ENCODE assay signal across 25 cellular contexts in genomic region chr21:14114251-14114650, GRCh38.
DNase-seq lines count a peak whose midpoint lies in the region; ATAC-seq, FAIRE-seq and TF ChIP-seq lines count a peak whose summit lies in the region.
"Had no signal": no experiment of that assay in that cellular context is flagged by ENCODE, and none has a peak within 500 bp of the region (broad histone marks: within the 10 kb centered on the region; RNA-seq: fewer than 3 reads in every experiment).

No MANE protein-coding gene starts in this region.

- WGBS in aorta, 2 donors = 90 to 100% methylated on average over 3 of the region's 3 CpGs

- no peak overlapping the region for H3K4me3 ChIP-seq in bronchial epithelial cell (ENCODE audit: low read depth, low read length)
- no peak overlapping the region for H3K4me3 ChIP-seq in left lung
- H3K4me3 ChIP-seq in aorta (ENCODE audit: low read length in 2 of 2) = no peak overlapping the region
- H3K4me3 ChIP-seq: HAP-1, SK-N-MC, skin epidermis had no signal

- H3K4me3 Mint-ChIP-seq in Calu3 (ENCODE audit: low read depth, unreplicated experiment) = no peak overlapping the region
- H3K4me3 Mint-ChIP-seq: naive B cell had no signal

- peak; percentile 5 for DNase-seq in DMS79 (lab: John Stamatoyannopoulos, UW)
- peak; percentile 23 for DNase-seq in NCI-H1105 treated with DMSO at 0.1 percent for 48 hours (lab: John Stamatoyannopoulos, UW)
- DNase-seq in bronchial epithelial cell (ENCODE audit: low read depth) = peak; percentile 71
- no peak for DNase-seq in left lung
- DNase-seq in Calu3 = no peak
- DNase-seq in HEK293T (ENCODE audit: extremely low spot score) = no peak
- DNase-seq in aorta = no peak
- DNase-seq in omental fat pad (ENCODE audit: low spot score) = no peak
- DNase-seq: activated CD4-positive, CD25-positive, alpha-beta regulatory T cell treated with anti-CD3 and anti-CD28 coated beads, Interleukin-2, amount 50 U/mL, for 72 hours; central memory CD4-positive, alpha-beta T cell; effector CD8-positive, alpha-beta T cell; hippocampal formation; naive B cell; NCI-H1436; NCI-H226; stimulated activated CD4-positive, alpha-beta T cell treated with anti-CD3 and anti-CD28 coated beads, Interleukin-4, amount 100 ng/mL, for 24 hours; stimulated activated CD8-positive, alpha-beta memory T cell treated with anti-CD3 and anti-CD28 coated beads, Interleukin-4, amount 100 ng/mL, for 48 hours; substantia nigra; T1000 had no signal

- ATAC-seq in left lung (peak; percentile 37), aorta (ENCODE audit: low FRiP score) (no peak), omental fat pad (ENCODE audit: low FRiP score) (no peak)

- BruUV-seq in Calu3 (replicated peaks; lab: Mats Ljungman, UMichigan) = no TSS peak

- no peaks in the 10 kb centered on the region for H3K4me1 Mint-ChIP-seq in Calu3 (ENCODE audit: low read depth, unreplicated experiment)

- H3K4me1 ChIP-seq in left lung = no peaks in the 10 kb centered on the region
- no peaks in the 10 kb centered on the region for H3K4me1 ChIP-seq in aorta (ENCODE audit: control insufficient read depth in 1 of 2, insufficient read depth in 2 of 2, low read length in 2 of 2)
- H3K4me1 ChIP-seq: HAP-1, parathyroid adenoma had no signal

- CTCF ChIA-PET in Calu3 (lab: Charles Lee) = no interaction called here
- CTCF ChIA-PET in HEK293T (lab: Yijun Ruan, JAX) = no interaction called here

- no peaks in the 10 kb centered on the region for H3K36me3 ChIP-seq in bronchial epithelial cell (ENCODE audit: control insufficient read depth, insufficient read depth, low read length)
- H3K36me3 ChIP-seq in left lung = no peaks in the 10 kb centered on the region
- H3K36me3 ChIP-seq in aorta (ENCODE audit: control insufficient read depth in 1 of 2, insufficient read depth in 2 of 2, low read length in 1 of 2) = no peaks in the 10 kb centered on the region
- H3K36me3 ChIP-seq: HAP-1 had no signal

- H3K27ac Mint-ChIP-seq in Calu3 (ENCODE audit: unreplicated experiment) = no peak overlapping the region

- H3K27me3 Mint-ChIP-seq in Calu3 (ENCODE audit: unreplicated experiment) = no peaks in the 10 kb centered on the region
- H3K27me3 Mint-ChIP-seq: naive B cell had no signal

- no peaks in the 10 kb centered on the region for H3K27me3 ChIP-seq in bronchial epithelial cell (ENCODE audit: control insufficient read depth, insufficient read depth, low read length)
- H3K27me3 ChIP-seq in left lung = no peaks in the 10 kb centered on the region
- H3K27me3 ChIP-seq in aorta (ENCODE audit: control insufficient read depth in 1 of 2, insufficient read depth in 2 of 2, low read length in 1 of 2) = no peaks in the 10 kb centered on the region

- H3K36me3 Mint-ChIP-seq in Calu3 (ENCODE audit: insufficient read depth, unreplicated experiment) = no peaks in the 10 kb centered on the region
- H3K36me3 Mint-ChIP-seq: naive B cell had no signal

- POLR2A ChIA-PET in HEK293T (lab: Yijun Ruan, JAX) = no interaction called here

- FAIRE-seq in bronchial epithelial cell (lab: Jason Lieb, UNC) = no peak

- H3K27ac ChIP-seq in left lung (no peak overlapping the region), aorta (ENCODE audit: low read depth in 1 of 2, low read length in 2 of 2) (no peak overlapping the region)
- H3K27ac ChIP-seq: HL-60, KMS-11, parathyroid adenoma, SK-N-MC, skin epidermis had no signal

- intact Hi-C loops in left lung (cut with DNase I) (no loop called here), Calu3 (cut with micrococcal nuclease; ENCODE audit: unreplicated experiment) (no loop called here), aorta (cut with DNase I) (no loop called here)

- H3K9me3 ChIP-seq in left lung = no peaks in the 10 kb centered on the region
- H3K9me3 ChIP-seq in aorta (ENCODE audit: control insufficient read depth, low read length) = no peaks in the 10 kb centered on the region
- H3K9me3 ChIP-seq: HAP-1 had no signal

- peaks cover 16% of the 10 kb centered on the region for H3K9me3 Mint-ChIP-seq in Calu3 (ENCODE audit: low read depth, unreplicated experiment)

- TF ChIP-seq CTCF in bronchial epithelial cell (IDR thresholded peaks at IDR 0.05; ENCODE audit: insufficient read depth, low read length, severe bottlenecking) (no peak), left lung (IDR thresholded peaks at IDR 0.05) (no peak), Calu3 (IDR thresholded peaks at IDR 0.05; ENCODE audit: unreplicated experiment) (no peak), omental fat pad (IDR thresholded peaks at IDR 0.05) (no peak)

TF ChIP-seq in HEK293T, 16 proteins besides CTCF, POLR2A, EP300 and RAD21:
- TF ChIP-seq FOXM1 (IDR thresholded peaks at IDR 0.05; ENCODE audit: borderline replicate concordance) = no peak
- TF ChIP-seq ZNF384 (IDR thresholded peaks at IDR 0.05) = no peak

Comparison
In these comparisons a context has a peak if more than half of its experiments do, and no peak if none do; other contexts are left out.
1. DNase-seq: peak in DMS79 (single experiment), NCI-H1105 treated with DMSO at 0.1 percent for 48 hours (single experiment) and bronchial epithelial cell (single experiment); none in left lung (0 of 2), Calu3 (single experiment), HEK293T (single experiment), aorta (0 of 2) and omental fat pad (single experiment).